10 cellular contexts compared by ENCODE assay signal in genomic region chr14:71372411-71372838, GRCh38. TPM values are rescaled to one million over a fixed set of nuclear protein-coding genes. Genes with fewer than 3 reads are reported as not detected.
A peak's percentile ranks its signal among the peaks of the same experiment; 100 is the strongest.
DNase-seq lines count a peak whose midpoint lies in the region; ATAC-seq and TF ChIP-seq lines count a peak whose summit lies in the region.
"Had no signal": no experiment of that assay in that cellular context is flagged by ENCODE, and none has a peak within 500 bp of the region (broad histone marks: within the 10 kb centered on the region; RNA-seq: fewer than 3 reads in every experiment).

No MANE protein-coding gene starts in this region.

- H3K4me1 Mint-ChIP-seq in stimulated activated memory B cell treated with anti-CD40 and anti-IgM and Interleukin-4, amounts not matched to agents 10 μg/mL and 1 μg/mL and 100 μg/mL, for 72 hours = peaks cover 33% of the 10 kb centered on the region
- H3K4me1 Mint-ChIP-seq in effector memory CD8-positive, alpha-beta T cell (ENCODE audit: low read depth in 2 of 2) = peaks cover 12 to 31% of the 10 kb centered on the region in 2 donors
- H3K4me1 Mint-ChIP-seq in glutamatergic neuron (ENCODE audit: low read depth, unreplicated experiment) = no peaks in the 10 kb centered on the region

- no peaks in the 10 kb centered on the region for H3K27me3 Mint-ChIP-seq in stimulated activated memory B cell treated with anti-CD40 and anti-IgM and Interleukin-4, amounts not matched to agents 10 μg/mL and 1 μg/mL and 100 μg/mL, for 72 hours
- H3K27me3 Mint-ChIP-seq in effector memory CD8-positive, alpha-beta T cell = no peaks in the 10 kb centered on the region
- H3K27me3 Mint-ChIP-seq in glutamatergic neuron (ENCODE audit: unreplicated experiment) = no peaks in the 10 kb centered on the region
- H3K27me3 Mint-ChIP-seq: naive B cell had no signal

- H3K9ac ChIP-seq in SK-N-MC (ENCODE audit: insufficient read length) = no peak overlapping the region

- H3K27ac Mint-ChIP-seq in stimulated activated memory B cell treated with anti-CD40 and anti-IgM and Interleukin-4, amounts not matched to agents 10 μg/mL and 1 μg/mL and 100 μg/mL, for 72 hours = peak overlapping the region; percentile 44
- H3K27ac Mint-ChIP-seq in effector memory CD8-positive, alpha-beta T cell = peak overlapping the region in 1 of 2 donors; percentile 49
- H3K27ac Mint-ChIP-seq in glutamatergic neuron (ENCODE audit: unreplicated experiment) = no peak overlapping the region

- H3K36me3 ChIP-seq in HAP-1 (replicated peaks) = no peaks in the 10 kb centered on the region
- H3K36me3 ChIP-seq in SK-N-MC (ENCODE audit: insufficient read depth, low read length) = peaks cover 17% of the 10 kb centered on the region

- peaks cover 7% of the 10 kb centered on the region for H3K36me3 Mint-ChIP-seq in stimulated activated memory B cell treated with anti-CD40 and anti-IgM and Interleukin-4, amounts not matched to agents 10 μg/mL and 1 μg/mL and 100 μg/mL, for 72 hours
- H3K36me3 Mint-ChIP-seq in effector memory CD8-positive, alpha-beta T cell (ENCODE audit: insufficient read depth) = no peaks in the 10 kb centered on the region
- no peaks in the 10 kb centered on the region for H3K36me3 Mint-ChIP-seq in glutamatergic neuron (ENCODE audit: unreplicated experiment)

- peak overlapping the region; percentile 86 for H3K27ac ChIP-seq in SK-N-MC

- H3K4me3 ChIP-seq in HAP-1 = no peak overlapping the region
- 0 out of 2 replicates have a peak overlapping the region, but pooled peaks have one; percentile 14 for H3K4me3 ChIP-seq in SK-N-MC
- H3K4me3 ChIP-seq in fibroblast of mammary gland (ENCODE audit: control insufficient read depth, low read depth, low read length) = no peak overlapping the region

- DNase-seq in HAP-1 (ENCODE audit: low spot score in 2 of 2) (peak; percentile 15 to 84), SK-N-MC (ENCODE audit: low read depth, low spot score) (no peak), fibroblast of mammary gland (ENCODE audit: low read depth) (peak; percentile 82), glutamatergic neuron (no peak)
- no peak for DNase-seq in effector memory CD8-positive, alpha-beta T cell
- DNase-seq: activated naive CD4-positive, alpha-beta T cell; naive B cell had no signal

- H3K4me1 ChIP-seq in HAP-1 = peaks cover 10% of the 10 kb centered on the region

- TF ChIP-seq CTCF in fibroblast of mammary gland (conservative IDR thresholded peaks at IDR 0.05; ENCODE audit: control insufficient read depth, insufficient read depth, low read depth, low read length) = no peak
- no peak for TF ChIP-seq CTCF in glutamatergic neuron (IDR thresholded peaks at IDR 0.05; ENCODE audit: partially characterized antibody, unreplicated experiment)

- H3K9me3 Mint-ChIP-seq in stimulated activated memory B cell treated with anti-CD40 and anti-IgM and Interleukin-4, amounts not matched to agents 10 μg/mL and 1 μg/mL and 100 μg/mL, for 72 hours = no peaks in the 10 kb centered on the region
- no peaks in the 10 kb centered on the region for H3K9me3 Mint-ChIP-seq in effector memory CD8-positive, alpha-beta T cell
- H3K9me3 Mint-ChIP-seq in glutamatergic neuron (ENCODE audit: unreplicated experiment) = peaks cover 5% of the 10 kb centered on the region

- no peaks in the 10 kb centered on the region for H3K27me3 ChIP-seq in HAP-1 (ENCODE audit: low read depth)

- no peak for ATAC-seq in stimulated activated memory B cell treated with anti-CD40 and anti-IgM and Interleukin-4, amounts not matched to agents 10 μg/mL and 1 μg/mL and 100 μg/mL, for 72 hours
- ATAC-seq in effector memory CD8-positive, alpha-beta T cell (replicated peaks) = no peak
- ATAC-seq in GM19351 (IDR thresholded peaks at IDR 0.05; ENCODE audit: unreplicated experiment) = no peak
- ATAC-seq in GM18498 (IDR thresholded peaks at IDR 0.05; ENCODE audit: unreplicated experiment) = no peak

- H3K9me3 ChIP-seq in HAP-1 (no peaks in the 10 kb centered on the region), SK-N-MC (ENCODE audit: low read depth, low read length) (peaks cover 9% of the 10 kb centered on the region; the same call in 1 of the 2 replicates)

- no peak overlapping the region for H3K4me3 Mint-ChIP-seq in stimulated activated memory B cell treated with anti-CD40 and anti-IgM and Interleukin-4, amounts not matched to agents 10 μg/mL and 1 μg/mL and 100 μg/mL, for 72 hours
- H3K4me3 Mint-ChIP-seq in effector memory CD8-positive, alpha-beta T cell = no peak overlapping the region
- H3K4me3 Mint-ChIP-seq in glutamatergic neuron (ENCODE audit: unreplicated experiment) = no peak overlapping the region
- H3K4me3 Mint-ChIP-seq: naive B cell had no signal

- in situ Hi-C loops in HAP-1 (cut with MboI; ENCODE audit: low sequenced_read_pairs) = no loop called here

RNA-seq across cellular contexts. Expression of gene SIPA1L1, which starts 52.1 kb away (rescaled TPM):
- total RNA-seq in glutamatergic neuron (ENCODE audit: unreplicated experiment) = 9.8 TPM

Comparison
In these comparisons a context has a peak if more than half of its experiments do, and no peak if none do; other contexts are left out.
1. DNase-seq: peak in HAP-1 (2 of 2) and fibroblast of mammary gland (single experiment); none in SK-N-MC (single experiment), effector memory CD8-positive, alpha-beta T cell (0 of 3) and glutamatergic neuron (single experiment).